Comparison of ENCODE assay signal across 27 cellular contexts in genomic region chr4:16833722-16834121, GRCh38.
"Had no signal": no experiment of that assay in that cellular context is flagged by ENCODE, and none has a peak within 500 bp of the region (broad histone marks: within the 10 kb centered on the region; RNA-seq: fewer than 3 reads in every experiment).

No MANE protein-coding gene starts in this region.

- H3K36me3 Mint-ChIP-seq: mesothelial cell of epicardium, naive B cell had no signal

- H3K27ac ChIP-seq: colonic mucosa, epithelial cell of prostate, esophagus squamous epithelium, gastrocnemius medialis, heart right ventricle, left ventricle myocardium inferior, lower lobe of right lung had no signal

- H3K9me3 Mint-ChIP-seq: dendritic cell treated with granulocyte-macrophage colony-stimulating factor and Interleukin-4, amounts not matched to agents 40 ng/mL and 50 ng/mL, for 4 days; effector memory CD8-positive, alpha-beta T cell; endodermal cell; mesothelial cell of epicardium had no signal

- H3K9me3 ChIP-seq: colonic mucosa, esophagus squamous epithelium, gastrocnemius medialis, heart right ventricle, left ventricle myocardium inferior, lower lobe of right lung, mucosa of descending colon had no signal

- H3K27ac Mint-ChIP-seq: dendritic cell treated with granulocyte-macrophage colony-stimulating factor and Interleukin-4, amounts not matched to agents 40 ng/mL and 50 ng/mL, for 4 days; effector memory CD8-positive, alpha-beta T cell; endodermal cell; mesothelial cell of epicardium; naive B cell had no signal

- DNase-seq: colonic mucosa; cortex of kidney; effector CD8-positive, alpha-beta T cell; effector memory CD8-positive, alpha-beta T cell; endodermal cell; erythroblast; esophagus squamous epithelium; foreskin fibroblast; foreskin melanocyte; gastrocnemius medialis; glutamatergic neuron; head of caudate nucleus; heart right ventricle; hippocampal formation; left cardiac atrium; left ventricle myocardium inferior; lower lobe of right lung; mesenchymal stem cell; mucosa of descending colon; naive B cell had no signal

- H3K27me3 ChIP-seq: colonic mucosa, esophagus squamous epithelium, gastrocnemius medialis, heart right ventricle had no signal

- H3K4me3 Mint-ChIP-seq: dendritic cell treated with granulocyte-macrophage colony-stimulating factor and Interleukin-4, amounts not matched to agents 40 ng/mL and 50 ng/mL, for 4 days; effector memory CD8-positive, alpha-beta T cell; endodermal cell; mesothelial cell of epicardium; naive B cell had no signal

- ATAC-seq: effector memory CD8-positive, alpha-beta T cell; esophagus mucosa; gastrocnemius medialis; heart right ventricle; left cardiac atrium; lower lobe of right lung; mucosa of descending colon had no signal

- H3K4me1 Mint-ChIP-seq: mesothelial cell of epicardium, naive B cell had no signal

- H3K4me3 ChIP-seq: colonic mucosa, esophagus squamous epithelium, gastrocnemius medialis, heart right ventricle, left ventricle myocardium inferior, lower lobe of right lung, mucosa of descending colon had no signal

- H3K36me3 ChIP-seq: colonic mucosa, esophagus squamous epithelium, gastrocnemius medialis, heart right ventricle, left ventricle myocardium inferior, lower lobe of right lung had no signal

- FAIRE-seq: endometrium, islet of Langerhans, keratinocyte had no signal

- H3K4me1 ChIP-seq: colonic mucosa, gastrocnemius medialis, lower lobe of right lung had no signal
